9 cellular contexts compared by ENCODE assay signal in the genomic region with DNA sequence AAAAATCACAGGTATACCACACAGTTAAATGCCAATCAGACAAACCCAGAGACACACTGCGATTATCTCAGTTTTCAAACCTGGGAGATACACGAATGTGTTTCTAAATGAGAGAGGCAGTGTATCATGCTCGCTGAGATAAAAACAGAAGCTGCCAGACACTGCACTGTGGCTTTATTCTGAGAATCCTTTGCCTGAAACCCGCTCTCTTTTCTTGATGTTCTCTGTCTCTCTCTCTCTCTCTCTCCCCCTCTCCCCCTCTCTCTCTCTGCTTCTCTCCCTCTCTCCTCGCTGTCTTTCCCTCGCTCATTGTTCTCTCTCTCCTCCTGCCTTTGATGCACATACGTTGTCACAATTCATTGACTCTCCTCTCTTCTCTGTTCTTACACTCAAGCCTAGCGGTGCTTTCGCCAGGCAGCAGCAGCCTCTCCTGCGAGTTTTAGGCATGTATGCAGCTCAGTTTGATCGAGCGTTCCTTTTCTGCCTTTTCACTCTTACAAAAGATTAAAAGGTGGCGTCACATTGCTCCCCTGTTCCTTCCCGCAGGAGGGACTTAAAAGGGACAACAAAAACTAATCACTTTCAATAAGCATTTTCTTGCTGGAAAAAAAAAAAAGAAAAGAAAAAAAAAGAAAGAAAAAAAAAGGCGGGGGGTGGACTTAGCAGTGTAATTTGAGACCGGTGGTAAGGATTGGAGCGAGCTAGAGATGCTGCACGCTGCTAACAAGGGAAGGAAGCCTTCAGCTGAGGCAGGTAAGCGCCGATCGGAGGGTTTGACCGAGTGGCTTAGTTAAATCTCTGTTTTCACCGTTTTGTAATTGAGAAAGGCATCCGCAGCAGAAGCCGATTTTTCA.
DNase-seq lines count a peak whose midpoint lies in the region; ATAC-seq and TF ChIP-seq lines count a peak whose summit lies in the region.
"Had no signal": no experiment of that assay in that cellular context is flagged by ENCODE, and none has a peak within 500 bp of the region (broad histone marks: within the 10 kb centered on the region; RNA-seq: fewer than 3 reads in every experiment).

No MANE protein-coding gene starts in this region.

- no peaks in the 10 kb centered on the region for H3K9me3 Mint-ChIP-seq in activated T-cell treated with anti-CD3 and anti-CD28 coated beads, Interleukin-2, amount 50 U/mL, for 4 hours
- H3K9me3 Mint-ChIP-seq in activated naive CD8-positive, alpha-beta T cell treated with anti-CD3 and anti-CD28 coated beads for 36 hours: no peaks in the 10 kb centered on the region

- no peak for ATAC-seq in activated T-cell treated with anti-CD3 and anti-CD28 coated beads, Interleukin-2, amount 50 U/mL, for 4 hours
- no peak for ATAC-seq in GM18502 (IDR thresholded peaks at IDR 0.05; ENCODE audit: poor library complexity, unreplicated experiment)

- H3K27ac Mint-ChIP-seq in activated naive CD8-positive, alpha-beta T cell treated with anti-CD3 and anti-CD28 coated beads for 36 hours: no peak overlapping the region

- TF ChIP-seq EP300 in tibial nerve (IDR thresholded peaks at IDR 0.05): peak in 1 of 2 donors; percentile 35

- peaks cover 7% of the 10 kb centered on the region for H3K4me1 Mint-ChIP-seq in activated T-cell treated with anti-CD3 and anti-CD28 coated beads, Interleukin-2, amount 50 U/mL, for 4 hours (ENCODE audit: low read depth)
- peaks cover 8% of the 10 kb centered on the region for H3K4me1 Mint-ChIP-seq in activated naive CD8-positive, alpha-beta T cell treated with anti-CD3 and anti-CD28 coated beads for 36 hours

- no peak for TF ChIP-seq CTCF in tibial nerve (IDR thresholded peaks at IDR 0.05)

- 3 to 5% methylated on average over 25 of the region's 25 CpGs for WGBS in tibial nerve, 2 donors

- no peaks in the 10 kb centered on the region for H3K36me3 Mint-ChIP-seq in activated T-cell treated with anti-CD3 and anti-CD28 coated beads, Interleukin-2, amount 50 U/mL, for 4 hours (ENCODE audit: insufficient read depth)
- H3K36me3 Mint-ChIP-seq in activated naive CD8-positive, alpha-beta T cell treated with anti-CD3 and anti-CD28 coated beads for 36 hours: no peaks in the 10 kb centered on the region

- H3K27me3 ChIP-seq in tibial nerve: peaks cover 0 to 48% of the 10 kb centered on the region in 2 donors

- H3K27me3 Mint-ChIP-seq in activated T-cell treated with anti-CD3 and anti-CD28 coated beads, Interleukin-2, amount 50 U/mL, for 4 hours (ENCODE audit: low read depth): peaks cover 11% of the 10 kb centered on the region
- H3K27me3 Mint-ChIP-seq in activated naive CD8-positive, alpha-beta T cell treated with anti-CD3 and anti-CD28 coated beads for 36 hours: peaks cover 44% of the 10 kb centered on the region

- no peaks in the 10 kb centered on the region for H3K36me3 ChIP-seq in tibial nerve

- peak overlapping the region in 3 of 4 donors; percentile 16 to 45 (median 22) for H3K4me3 ChIP-seq in tibial nerve

- H3K27ac ChIP-seq in tibial nerve: peak overlapping the region in 1 of 4 donors; percentile 63
- H3K27ac ChIP-seq: skin epidermis had no signal

- TF ChIP-seq POLR2A in tibial nerve (IDR thresholded peaks at IDR 0.05): peak in 1 of 2 donors; percentile 31

- DNase-seq in activated T-cell treated with anti-CD3 and anti-CD28 coated beads, Interleukin-2, amount 50 U/mL, for 4 hours: no peak
- no peak for DNase-seq in activated T-cell treated with anti-CD3 and anti-CD28 coated beads, Interleukin-2, amount 50 U/mL, for 1 hour
- no peak for DNase-seq in activated naive CD8-positive, alpha-beta T cell treated with anti-CD3 and anti-CD28 coated beads for 36 hours
- DNase-seq in iPS-NIHi7 (ENCODE audit: extremely low spot score) (peak; percentile 70), tibial nerve (ENCODE audit: low spot score in 2 of 2) (peak in 1 of 2 donors; percentile 15), superior temporal gyrus (ENCODE audit: extremely low spot score) (no peak), NCI-H1092 (lab: John Stamatoyannopoulos, UW) (no peak)

- H3K4me1 ChIP-seq in tibial nerve: peaks cover 0 to 14% (median 0%) of the 10 kb centered on the region in 4 donors

- H3K4me3 Mint-ChIP-seq in activated T-cell treated with anti-CD3 and anti-CD28 coated beads, Interleukin-2, amount 50 U/mL, for 4 hours: peak overlapping the region; percentile 17
- peak overlapping the region; percentile 1 for H3K4me3 Mint-ChIP-seq in activated naive CD8-positive, alpha-beta T cell treated with anti-CD3 and anti-CD28 coated beads for 36 hours

- no peaks in the 10 kb centered on the region for H3K9me3 ChIP-seq in tibial nerve
